Comparison of ENCODE assay signal across 19 cellular contexts in genomic region chr3:87468938-87469337, GRCh38.
"Had no signal": no experiment of that assay in that cellular context is flagged by ENCODE, and none has a peak within 500 bp of the region (broad histone marks: within the 10 kb centered on the region; RNA-seq: fewer than 3 reads in every experiment).

No MANE protein-coding gene starts in this region.

- H3K27me3 ChIP-seq: neural progenitor cell, pancreas, stomach had no signal

- H3K4me2 ChIP-seq: neural progenitor cell had no signal

- H3K4me1 ChIP-seq: lower lobe of right lung, neural progenitor cell, pancreas, stomach had no signal

- H3K36me3 ChIP-seq: lower lobe of right lung, neural progenitor cell, pancreas, stomach, thoracic aorta had no signal

- DNase-seq: activated B cell treated with CpG ODN at 0.5 μM for 24 hours; activated CD4-positive, alpha-beta T cell treated with anti-CD3 and anti-CD28 coated beads for 48 hours; activated CD8-positive, alpha-beta memory T cell treated with anti-CD3 and anti-CD28 coated beads, Interleukin-2, amount 50 U/mL, for 4 hours; activated CD8-positive, alpha-beta T cell treated with anti-CD3 and anti-CD28 coated beads, Interleukin-2, amount 10 ng/mL, durations not matched to agents 7 days and 5 days; activated gamma-delta T cell; activated naive CD8-positive, alpha-beta T cell treated with anti-CD3 and anti-CD28 coated beads for 36 hours; activated T-cell treated with anti-CD3 and anti-CD28 coated beads, Interleukin-2, amount 50 U/mL, for 48 hours; dermis blood vessel endothelial cell; erythroblast; glutamatergic neuron; left cardiac atrium; lower lobe of right lung; pancreas; stimulated activated CD4-positive, alpha-beta T cell treated with anti-CD3 and anti-CD28 coated beads, Interleukin-12 subunit alpha, Interleukin-12 subunit beta, amount 100 ng/mL, for 4 hours; stimulated activated CD4-positive, alpha-beta T cell treated with anti-CD3 and anti-CD28 coated beads, Interleukin-2, amount 100 ng/mL, for 24 hours; stomach; T-helper 2 cell had no signal

- H3K9me3 ChIP-seq: lower lobe of right lung, pancreas, thoracic aorta had no signal

- H2AFZ ChIP-seq: neural progenitor cell had no signal

- H3K9ac ChIP-seq: neural progenitor cell had no signal

- H3K27ac ChIP-seq: lower lobe of right lung, neural progenitor cell, pancreas, stomach, thoracic aorta had no signal

- H3K4me3 ChIP-seq: lower lobe of right lung, neural progenitor cell, pancreas, stomach, thoracic aorta had no signal
